Comparison of ENCODE assay signal across 14 cellular contexts in the genomic region with DNA sequence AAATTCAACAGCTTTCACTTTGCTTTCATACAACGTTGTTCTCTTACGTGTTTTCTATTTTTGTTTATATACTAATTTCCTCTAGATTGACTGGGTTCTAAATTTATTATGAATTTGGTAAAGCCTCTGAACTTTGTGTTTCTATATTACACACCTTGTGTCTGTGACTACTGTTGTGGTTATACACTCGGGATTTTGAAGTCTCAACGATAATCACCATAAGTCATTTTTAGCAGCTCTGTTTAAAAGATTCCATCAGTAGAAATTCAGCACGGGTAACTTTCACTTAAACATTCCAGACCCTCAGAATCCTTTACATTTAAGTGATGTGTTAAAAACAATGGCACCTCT. TPM values are rescaled to one million over a fixed set of nuclear protein-coding genes. Genes with fewer than 3 reads are reported as not detected.
DNase-seq lines count a peak whose midpoint lies in the region; ATAC-seq and TF ChIP-seq lines count a peak whose summit lies in the region.
"Had no signal": no experiment of that assay in that cellular context is flagged by ENCODE, and none has a peak within 500 bp of the region (broad histone marks: within the 10 kb centered on the region; RNA-seq: fewer than 3 reads in every experiment).

No MANE protein-coding gene starts in this region.

- ATAC-seq in natural killer cell treated with Interleukin-12 subunit alpha and Interleukin-12 subunit beta and Interleukin-15 and Interleukin-18, amount 100 ng/mL, for 72 hours, result peak in 1 of 2 donors; percentile 47
- ATAC-seq in natural killer cell (no peak), esophagus mucosa (no peak)
- peak; percentile 25 for ATAC-seq in activated T-helper 17 cell treated with anti-CD3 and anti-CD28 coated beads, Interleukin-2, amount 50 U/mL, for 72 hours (replicated peaks)

- H3K27ac Mint-ChIP-seq in natural killer cell treated with Interleukin-12 subunit alpha and Interleukin-12 subunit beta and Interleukin-15 and Interleukin-18, amount 100 ng/mL, for 72 hours, result peak overlapping the region; percentile 86 to 89
- peak overlapping the region in 1 of 2 donors; percentile 47 for H3K27ac Mint-ChIP-seq in natural killer cell
- H3K27ac Mint-ChIP-seq in activated T-helper 17 cell treated with anti-CD3 and anti-CD28 coated beads, Interleukin-2, amount 50 U/mL, for 72 hours, result peak overlapping the region; percentile 91

- intact Hi-C loops in natural killer cell (cut with micrococcal nuclease), result no loop called here

- DNase-seq in natural killer cell treated with Interleukin-12 subunit alpha and Interleukin-12 subunit beta and Interleukin-15 and Interleukin-18, amount 100 ng/mL, for 72 hours (ENCODE audit: low spot score), result no peak
- DNase-seq in natural killer cell (no peak), RKO (ENCODE audit: low spot score) (no peak), MV-4-11 (lab: John Stamatoyannopoulos, UW) (no peak), GM13977 (ENCODE audit: low spot score) (no peak)
- DNase-seq: hypothalamus, NCI-H2081 treated with DMSO at 0.1 percent for 48 hours, NCI-H748 treated with DMSO at 0.1 percent for 48 hours, T1000, transverse colon had no signal

- no peaks in the 10 kb centered on the region for H3K27me3 ChIP-seq in KMS-11 (ENCODE audit: insufficient read depth, low read depth)
- H3K27me3 ChIP-seq: ascending aorta, transverse colon had no signal

- H3K79me2 ChIP-seq in KMS-11 (ENCODE audit: insufficient read depth, low read depth), result no peaks in the 10 kb centered on the region

- peaks cover 0 to 2% of the 10 kb centered on the region in 2 donors for H3K27me3 Mint-ChIP-seq in natural killer cell treated with Interleukin-12 subunit alpha and Interleukin-12 subunit beta and Interleukin-15 and Interleukin-18, amount 100 ng/mL, for 72 hours
- peaks cover 0 to 7% of the 10 kb centered on the region in 2 donors for H3K27me3 Mint-ChIP-seq in natural killer cell (ENCODE audit: low read depth in 2 of 2)
- H3K27me3 Mint-ChIP-seq in activated T-helper 17 cell treated with anti-CD3 and anti-CD28 coated beads, Interleukin-2, amount 50 U/mL, for 72 hours, result no peaks in the 10 kb centered on the region

- in situ Hi-C loops in GM13977 (cut with MboI; ENCODE audit: low pct_unique_long_range_greater_than_20kb, low sequenced_read_pairs, unreplicated experiment), result no loop called here

- no peak overlapping the region for H3K27ac ChIP-seq in KMS-11
- H3K27ac ChIP-seq: ascending aorta, transverse colon had no signal

- H3K4me1 Mint-ChIP-seq in natural killer cell treated with Interleukin-12 subunit alpha and Interleukin-12 subunit beta and Interleukin-15 and Interleukin-18, amount 100 ng/mL, for 72 hours (ENCODE audit: low read depth in 2 of 2), result peaks cover 39 to 49% of the 10 kb centered on the region in 2 donors
- H3K4me1 Mint-ChIP-seq in natural killer cell, result peaks cover 36% of the 10 kb centered on the region in 2 donors
- H3K4me1 Mint-ChIP-seq in activated T-helper 17 cell treated with anti-CD3 and anti-CD28 coated beads, Interleukin-2, amount 50 U/mL, for 72 hours, result peaks cover 51% of the 10 kb centered on the region

- peak overlapping the region; percentile 23 for H2AFZ ChIP-seq in KMS-11 (ENCODE audit: low read depth)

- H3K4me3 Mint-ChIP-seq in natural killer cell treated with Interleukin-12 subunit alpha and Interleukin-12 subunit beta and Interleukin-15 and Interleukin-18, amount 100 ng/mL, for 72 hours, result peak overlapping the region; percentile 73
- no peak overlapping the region for H3K4me3 Mint-ChIP-seq in natural killer cell
- peak overlapping the region; percentile 76 for H3K4me3 Mint-ChIP-seq in activated T-helper 17 cell treated with anti-CD3 and anti-CD28 coated beads, Interleukin-2, amount 50 U/mL, for 72 hours

- peaks cover 7% of the 10 kb centered on the region for H3K9me3 Mint-ChIP-seq in natural killer cell treated with Interleukin-12 subunit alpha and Interleukin-12 subunit beta and Interleukin-15 and Interleukin-18, amount 100 ng/mL, for 72 hours
- peaks cover 2 to 7% of the 10 kb centered on the region in 2 donors for H3K9me3 Mint-ChIP-seq in natural killer cell
- H3K9me3 Mint-ChIP-seq in activated T-helper 17 cell treated with anti-CD3 and anti-CD28 coated beads, Interleukin-2, amount 50 U/mL, for 72 hours, result peaks cover 6% of the 10 kb centered on the region

- peaks cover 57% of the 10 kb centered on the region for H3K4me1 ChIP-seq in KMS-11 (ENCODE audit: low read depth, poor library complexity, severe bottlenecking)
- H3K4me1 ChIP-seq: ascending aorta had no signal

- peaks cover 14% of the 10 kb centered on the region for H3K36me3 Mint-ChIP-seq in natural killer cell treated with Interleukin-12 subunit alpha and Interleukin-12 subunit beta and Interleukin-15 and Interleukin-18, amount 100 ng/mL, for 72 hours
- H3K36me3 Mint-ChIP-seq in natural killer cell, result peaks cover 7% of the 10 kb centered on the region
- H3K36me3 Mint-ChIP-seq in activated T-helper 17 cell treated with anti-CD3 and anti-CD28 coated beads, Interleukin-2, amount 50 U/mL, for 72 hours (ENCODE audit: low read depth), result peaks cover 8% of the 10 kb centered on the region

- H3K4me2 ChIP-seq in KMS-11, result peak overlapping the region; percentile 27

- H3K4me3 ChIP-seq in KMS-11 (IDR thresholded peaks at IDR 0.05; ENCODE audit: insufficient read depth, low read depth, low read length), result no peak overlapping the region
- H3K4me3 ChIP-seq: ascending aorta, transverse colon had no signal

- H4K20me1 ChIP-seq in KMS-11 (ENCODE audit: insufficient read depth), result no peaks in the 10 kb centered on the region

- TF ChIP-seq CTCF in natural killer cell (IDR thresholded peaks at IDR 0.05) (no peak), KMS-11 (conservative IDR thresholded peaks at IDR 0.05; ENCODE audit: low read depth, low read length) (no peak), GM13977 (IDR thresholded peaks at IDR 0.05; ENCODE audit: extremely low read depth, insufficient read depth, missing control alignments) (no peak)

- no peaks in the 10 kb centered on the region for H3K36me3 ChIP-seq in KMS-11 (ENCODE audit: insufficient read depth)
- H3K36me3 ChIP-seq: ascending aorta, transverse colon had no signal

- H3K9ac ChIP-seq in KMS-11, result no peak overlapping the region

RNA-seq across cellular contexts. Expression of a gene that starts 31.8 kb away (rescaled TPM):
- 100 to 1,000 TPM; 137 to 215 TPM for total RNA-seq in natural killer cell treated with Interleukin-12 subunit alpha and Interleukin-12 subunit beta and Interleukin-15 and Interleukin-18, amount 100 ng/mL, for 72 hours
- total RNA-seq in natural killer cell (10 to 100 TPM; 75.3 to 82.2 (median 80.1) TPM), esophagus mucosa (47.0 TPM)
- 100 to 1,000 TPM; 149 to 167 TPM for total RNA-seq in activated T-helper 17 cell treated with anti-CD3 and anti-CD28 coated beads, Interleukin-2, amount 50 U/mL, for 72 hours
